Comparison of ENCODE assay signal across 8 cellular contexts in the genomic region with DNA sequence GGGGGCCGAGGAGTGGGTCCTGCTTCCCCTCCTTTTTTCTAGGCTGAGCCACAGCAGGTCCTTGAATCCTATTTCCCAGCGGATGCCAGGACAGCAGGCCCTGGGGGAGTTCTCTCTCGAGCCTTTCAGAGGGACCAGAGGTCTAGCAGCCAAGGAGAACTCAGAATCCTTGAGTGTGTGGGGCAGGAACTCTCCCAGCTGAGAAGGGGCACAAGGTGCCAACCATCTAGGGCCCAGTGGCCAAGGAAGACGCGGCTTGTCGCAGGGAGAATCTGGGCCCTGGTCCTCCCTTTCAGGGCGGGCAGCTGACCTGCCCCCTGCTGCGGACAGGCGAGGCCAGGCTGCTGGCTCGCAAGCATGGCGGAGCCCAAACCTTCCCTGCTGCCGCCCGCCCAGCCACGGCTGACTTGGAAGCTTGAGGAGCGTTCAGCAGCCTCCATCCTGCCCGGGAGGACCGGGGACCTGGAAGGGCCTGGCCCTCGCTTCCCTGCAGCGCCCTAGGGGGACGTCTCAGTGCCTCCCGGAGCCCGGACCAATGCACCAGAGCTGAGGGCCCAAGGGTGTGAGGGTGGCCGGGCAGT. TPM values are rescaled to one million over a fixed set of nuclear protein-coding genes. Genes with fewer than 3 reads are reported as not detected.
DNase-seq lines count a peak whose midpoint lies in the region; ATAC-seq and TF ChIP-seq lines count a peak whose summit lies in the region.

No MANE protein-coding gene starts in this region.

- no peaks in the 10 kb centered on the region for H4K20me1 ChIP-seq in OCI-LY7 (ENCODE audit: insufficient read depth, low read length)

- BruUV-seq in OCI-LY7 (replicated peaks; lab: Mats Ljungman, UMichigan) = TSS peak; percentile 67

- H2AFZ ChIP-seq in OCI-LY7 (ENCODE audit: low read length) = no peak overlapping the region

- H3K36me3 ChIP-seq in OCI-LY7 (ENCODE audit: insufficient read depth, low read length) (peaks cover 80% of the 10 kb centered on the region), uterus (no peaks in the 10 kb centered on the region)

- intact Hi-C loops in OCI-LY7 (cut with micrococcal nuclease; ENCODE audit: unreplicated experiment) (loop anchor here (1.0 to 5.0 kb wide), 4 partner anchors 15 to 202 kb away; no protein-coding TSS in a partner anchor), uterus (cut with DNase I; ENCODE audit: low total_unique reads) (loop anchor here (5.0 kb wide), 1 partner anchor 92 kb away; no protein-coding TSS in a partner anchor)

- peaks cover 16% of the 10 kb centered on the region for H3K79me2 ChIP-seq in OCI-LY7 (ENCODE audit: insufficient read depth, low read depth, low read length)

- TF ChIP-seq CTCF in OCI-LY7 (conservative IDR thresholded peaks at IDR 0.05; ENCODE audit: low read length) = no peak
- no peak for TF ChIP-seq CTCF in choroid plexus epithelial cell (conservative IDR thresholded peaks at IDR 0.05; ENCODE audit: low read depth, low read length)
- no peak for TF ChIP-seq CTCF in uterus (IDR thresholded peaks at IDR 0.05)

- H3K9me3 ChIP-seq in OCI-LY7 (ENCODE audit: low read length) = no peaks in the 10 kb centered on the region
- H3K9me3 ChIP-seq in mononuclear cell (ENCODE audit: low read depth, low read length) = no peaks in the 10 kb centered on the region
- H3K9me3 ChIP-seq in uterus = no peaks in the 10 kb centered on the region

- H3K27me3 ChIP-seq in mononuclear cell (ENCODE audit: insufficient read depth, low read length) (no peaks in the 10 kb centered on the region), uterus (no peaks in the 10 kb centered on the region)

- POLR2A ChIA-PET in OCI-LY7 (lab: Charles Lee) = interaction anchor here (2.8 kb wide), 1 partner anchor 13 kb away, joined by 13 read pairs; no protein-coding TSS in a partner anchor

- peaks cover 28% of the 10 kb centered on the region for H3K4me1 ChIP-seq in OCI-LY7 (ENCODE audit: insufficient read depth, low read length, poor library complexity, severe bottlenecking)
- peaks cover 28% of the 10 kb centered on the region for H3K4me1 ChIP-seq in mononuclear cell (ENCODE audit: insufficient read depth, low read length)
- H3K4me1 ChIP-seq in uterus = peaks cover 7 to 16% of the 10 kb centered on the region in 2 donors

- ATAC-seq in GM19328 (IDR thresholded peaks at IDR 0.05; ENCODE audit: unreplicated experiment) = peak; percentile 0
- ATAC-seq in GM21529 (IDR thresholded peaks at IDR 0.05; ENCODE audit: unreplicated experiment) = no peak

- peak overlapping the region; percentile 88 for H3K4me2 ChIP-seq in OCI-LY7 (ENCODE audit: low read length)

- DNase-seq in ACHN (peak; percentile 44), OCI-LY7 (ENCODE audit: low spot score) (no peak), choroid plexus epithelial cell (ENCODE audit: low read depth) (peak; percentile 58), uterus (no peak), cerebellar nuclear complex (lab: John Stamatoyannopoulos, UW) (no peak)

- H3K4me3 ChIP-seq in OCI-LY7 (ENCODE audit: low read depth, low read length, poor library complexity, severe bottlenecking) (peak overlapping the region; percentile 77), choroid plexus epithelial cell (ENCODE audit: low read depth, low read length) (peak overlapping the region; percentile 86), mononuclear cell (ENCODE audit: low read length) (peak overlapping the region; percentile 62), uterus (peak overlapping the region; percentile 47 to 48)

- CTCF ChIA-PET in OCI-LY7 (lab: Charles Lee; ENCODE audit: unreplicated experiment) = interaction anchor here (0.9 kb wide), 1 partner anchor 94 kb away, joined by 3 read pairs; no protein-coding TSS in a partner anchor

- in situ Hi-C loops in ACHN (cut with HindIII; ENCODE audit: low pct_ligation_motif_present, low pct_unique_long_range_greater_than_20kb, low sequenced_read_pairs) = no loop called here

- peak overlapping the region; percentile 80 for H3K27ac ChIP-seq in OCI-LY7 (ENCODE audit: low read depth, low read length, poor library complexity, severe bottlenecking)
- H3K27ac ChIP-seq in uterus = peak overlapping the region; percentile 96 to 97

- no peak for TF ChIP-seq POLR2A in uterus (IDR thresholded peaks at IDR 0.05)

- H3K9me2 ChIP-seq in OCI-LY7 (ENCODE audit: insufficient read depth, low read length) = no peaks in the 10 kb centered on the region

RNA-seq across cellular contexts. Expression of gene TSSC4, which starts 1.0 kb away (rescaled TPM):
- 40.4 and 43.5 TPM in 2 replicates for total RNA-seq in OCI-LY7 (2014; rRNA removed; shearing (Covaris generic))
- 41.3 and 50.9 TPM in 2 replicates for total RNA-seq in OCI-LY7 (2022)
- total RNA-seq in mononuclear cell = 29.7 TPM
- 10 to 100 TPM; 11.0 to 66.5 (median 26.2) TPM for total RNA-seq in uterus

RNA-seq across cellular contexts. Expression of gene CD81, which starts 22.5 kb away (rescaled TPM):
- 233 and 290 TPM in 2 replicates for total RNA-seq in OCI-LY7 (2014; rRNA removed; shearing (Covaris generic))
- total RNA-seq in OCI-LY7 (2022) = 343 and 404 TPM in 2 replicates
- 77.0 TPM for total RNA-seq in mononuclear cell
- 100 to 1,000 TPM; 394 to 852 (median 626) TPM for total RNA-seq in uterus

RNA-seq across cellular contexts. Expression of gene TRPM5, which starts 44.7 kb away (rescaled TPM):
- total RNA-seq in OCI-LY7 (2014; rRNA removed; shearing (Covaris generic)) = not detected in 2 replicates
- total RNA-seq in OCI-LY7 (2022) (not detected in 2 replicates), mononuclear cell (0.10 TPM), uterus (under 1 TPM in 1 of 4 donors, not detected in 3; 0.21 TPM)

RNA-seq across cellular contexts. Expression of gene KCNQ1, which starts 45.2 kb away (rescaled TPM):
- 0.22 and 0.72 TPM in 2 replicates for total RNA-seq in OCI-LY7 (2014; rRNA removed; shearing (Covaris generic))
- total RNA-seq in OCI-LY7 (2022) (1.3 and 1.8 TPM in 2 replicates), mononuclear cell (12.7 TPM), uterus (10 to 100 TPM in 1 of 4 donors, 1 to 10 TPM in 3; 2.6 to 10.4 (median 5.4) TPM)

Comparison
In these comparisons a context has a peak if more than half of its experiments do, and no peak if none do; other contexts are left out.
1. DNase-seq: peak in ACHN (single experiment) and choroid plexus epithelial cell (single experiment); none in OCI-LY7 (single experiment), uterus (0 of 2) and cerebellar nuclear complex (0 of 2).
2. Peak in every context shown above with its lines, with median percentiles within 50 percentile points of each other: H3K4me3 ChIP-seq.